ENCODE assay signal across 8 cellular contexts in genomic region chr19:2302319-2303208, GRCh38. TPM values are rescaled to one million over a fixed set of nuclear protein-coding genes. Genes with fewer than 3 reads are reported as not detected.
DNase-seq lines count a peak whose midpoint lies in the region; ATAC-seq, FAIRE-seq and TF ChIP-seq lines count a peak whose summit lies in the region.
"Had no signal": no experiment of that assay in that cellular context is flagged by ENCODE, and none has a peak within 500 bp of the region (broad histone marks: within the 10 kb centered on the region; RNA-seq: fewer than 3 reads in every experiment).

No MANE protein-coding gene starts in this region.

- POLR2A ChIA-PET in IMR-90 (lab: Charles Lee; ENCODE audit: unreplicated experiment) (no interaction called here), endothelial cell of umbilical vein (lab: Charles Lee) (no interaction called here)

- no peak overlapping the region for H3K4me3 Mint-ChIP-seq in neural crest cell

- H4K91ac ChIP-seq in IMR-90 (ENCODE audit: insufficient read depth, low read depth, low read length): no peak overlapping the region

- no peak overlapping the region for H3K18ac ChIP-seq in IMR-90 (ENCODE audit: low read depth, low read length)

- H3K4me3 ChIP-seq in IMR-90 (ENCODE audit: insufficient read depth, low read depth, low read length) (no peak overlapping the region), endothelial cell of umbilical vein (replicated peaks in 1 of 3; ENCODE audit: insufficient read depth in 1 of 3, low read depth in 1 of 3, low read length in 3 of 3) (no peak overlapping the region)

- in situ Hi-C loops in IMR-90 (cut with MboI; ENCODE audit: low sequenced_read_pairs): no loop called here

- no peak overlapping the region for H3K27ac ChIP-seq in IMR-90 (ENCODE audit: insufficient read depth, low read length)
- H3K27ac ChIP-seq in endothelial cell of umbilical vein (ENCODE audit: insufficient read depth, low read depth, low read length): no peak overlapping the region
- H3K27ac ChIP-seq: foreskin keratinocyte had no signal

- peaks cover 28% of the 10 kb centered on the region for H3K27me3 Mint-ChIP-seq in neural crest cell (ENCODE audit: low read depth)

- no peaks in the 10 kb centered on the region for H3K9me3 Mint-ChIP-seq in neural crest cell

- H3K27ac Mint-ChIP-seq in neural crest cell (ENCODE audit: unreplicated experiment): peak overlapping the region; percentile 60

- 33% methylated on average over 33 of the region's 62 CpGs; no CpG with 5 or more reads in 1 of the 2 experiments for WGBS in IMR-90 (ENCODE audit: extremely low coverage in 2 of 2, insufficient read length in 1 of 2), 2 experiments

- CTCF ChIA-PET in IMR-90 (lab: Yijun Ruan, JAX) (interaction anchor here (0.6 kb wide), 1 partner anchor 28 kb away, joined by 5 read pairs; no protein-coding TSS in a partner anchor), endothelial cell of umbilical vein (lab: Charles Lee) (interaction anchor here (0.9 to 1.6 kb wide), 4 partner anchors 11 to 28 kb away, joined by 3 to 4 read pairs (median 3); no protein-coding TSS in a partner anchor)

- no peak for FAIRE-seq in endothelial cell of umbilical vein (lab: Jason Lieb, UNC)

- no peak for TF ChIP-seq CTCF in IMR-90 (conservative IDR thresholded peaks at IDR 0.05; ENCODE audit: low read depth, low read length)
- no peak for TF ChIP-seq CTCF in endothelial cell of umbilical vein (IDR thresholded peaks at IDR 0.05; ENCODE audit: extremely low read depth in 1 of 2, insufficient read depth in 1 of 2, low read depth in 1 of 2, low read length in 2 of 2)
- TF ChIP-seq CTCF in neural crest cell (conservative IDR thresholded peaks at IDR 0.05): no peak

- dilution Hi-C loops in IMR-90 (cut with HindIII; ENCODE audit: low sequenced_read_pairs, unreplicated experiment): no loop called here
- dilution Hi-C loops in endothelial cell of umbilical vein (cut with MboI; ENCODE audit: extremely low pct_ligation_motif_present, low sequenced_read_pairs): no loop called here

- H3K36me3 Mint-ChIP-seq in neural crest cell (ENCODE audit: low read depth): no peaks in the 10 kb centered on the region

- BruUV-seq in IMR-90 (replicated peaks; lab: Mats Ljungman, UMichigan): no TSS peak
- BruUV-seq in endothelial cell of umbilical vein (replicated peaks; lab: Mats Ljungman, UMichigan): no TSS peak

- H3K4me1 Mint-ChIP-seq in neural crest cell: peaks cover 4% of the 10 kb centered on the region

- no peaks in the 10 kb centered on the region for H3K79me2 ChIP-seq in endothelial cell of umbilical vein (ENCODE audit: control insufficient read depth, insufficient read depth, low read length)

- no peak overlapping the region for H2BK5ac ChIP-seq in IMR-90 (ENCODE audit: low read depth, low read length, poor library complexity, severe bottlenecking)

- ATAC-seq in IMR-90 (ENCODE audit: low read depth) (peak; percentile 54), GM21423 (IDR thresholded peaks at IDR 0.05; ENCODE audit: unreplicated experiment) (no peak), HG03196 (IDR thresholded peaks at IDR 0.05; ENCODE audit: unreplicated experiment) (no peak)
- ATAC-seq: foreskin keratinocyte had no signal

- no peak overlapping the region for H3K14ac ChIP-seq in IMR-90 (replicated peaks; ENCODE audit: low read depth, low read length)

- no peak overlapping the region; the same call in 1 of the 2 replicates for H3K4me2 ChIP-seq in IMR-90 (ENCODE audit: low read depth, low read length)
- no peak overlapping the region for H3K4me2 ChIP-seq in endothelial cell of umbilical vein (ENCODE audit: insufficient read depth, low read length)

- H3K27me3 ChIP-seq in IMR-90 (ENCODE audit: control insufficient read depth, insufficient read depth, low read length) (peaks cover 40% of the 10 kb centered on the region), endothelial cell of umbilical vein (ENCODE audit: control insufficient read depth in 2 of 2, insufficient read depth in 2 of 2, low read length in 2 of 2) (peaks cover 7 to 16% of the 10 kb centered on the region in 2 experiments)

- intact Hi-C loops in IMR-90 (cut with micrococcal nuclease) (no loop called here), endothelial cell of umbilical vein (cut with micrococcal nuclease) (no loop called here)

- H2AK9ac ChIP-seq in IMR-90 (replicated peaks; ENCODE audit: low read depth, low read length, poor library complexity): peak overlapping the region; percentile 28

- H3K9ac ChIP-seq in IMR-90 (ENCODE audit: low read depth, low read length) (no peak overlapping the region), endothelial cell of umbilical vein (replicated peaks; ENCODE audit: extremely low read depth, insufficient read depth, low read length) (no peak overlapping the region)

- H3K9me3 ChIP-seq in IMR-90 (ENCODE audit: control insufficient read depth, insufficient read depth, low read length) (no peaks in the 10 kb centered on the region; the same call in 1 of the 2 replicates), endothelial cell of umbilical vein (replicated peaks; ENCODE audit: control insufficient read depth, insufficient read depth, low read length) (no peaks in the 10 kb centered on the region)

- H3K79me1 ChIP-seq in IMR-90 (ENCODE audit: low read depth in 1 of 2, low read length in 2 of 2): no peaks in the 10 kb centered on the region

- peak overlapping the region; percentile 81 for H2AFZ ChIP-seq in IMR-90 (replicated peaks; ENCODE audit: low read length, poor library complexity)
- no peak overlapping the region for H2AFZ ChIP-seq in endothelial cell of umbilical vein (ENCODE audit: low read depth, low read length)

- H2BK120ac ChIP-seq in IMR-90 (ENCODE audit: low read depth, low read length): no peak overlapping the region

- H3K56ac ChIP-seq in IMR-90 (ENCODE audit: extremely low read depth, insufficient read depth, low read length): no peak overlapping the region

- H3K36me3 ChIP-seq in IMR-90 (ENCODE audit: control insufficient read depth, insufficient read depth, low read length): no peaks in the 10 kb centered on the region
- no peaks in the 10 kb centered on the region for H3K36me3 ChIP-seq in endothelial cell of umbilical vein (ENCODE audit: control insufficient read depth in 2 of 2, extremely low read depth in 1 of 2, insufficient read depth in 2 of 2, low read length in 2 of 2)

- TF ChIP-seq POLR2A in IMR-90 (IDR thresholded peaks at IDR 0.05; ENCODE audit: low read depth, low read length): no peak
- TF ChIP-seq POLR2A in endothelial cell of umbilical vein (IDR thresholded peaks at IDR 0.05; ENCODE audit: low read depth, low read length): no peak

- H2BK15ac ChIP-seq in IMR-90 (ENCODE audit: low read depth, low read length): no peak overlapping the region

- H2AK5ac ChIP-seq in IMR-90 (ENCODE audit: low read depth, low read length): no peak overlapping the region

- peaks cover 2% of the 10 kb centered on the region; the same call in 1 of the 2 replicates for H3K4me1 ChIP-seq in IMR-90 (ENCODE audit: control insufficient read depth, insufficient read depth, low read length)
- no peaks in the 10 kb centered on the region for H3K4me1 ChIP-seq in endothelial cell of umbilical vein (ENCODE audit: control insufficient read depth, extremely low read depth, insufficient read depth, low read length)
- H3K4me1 ChIP-seq: foreskin keratinocyte had no signal

- H4K20me1 ChIP-seq in IMR-90 (ENCODE audit: insufficient read depth, low read length) (no peaks in the 10 kb centered on the region), endothelial cell of umbilical vein (replicated peaks; ENCODE audit: control insufficient read depth, extremely low read depth, insufficient read depth, low read length) (no peaks in the 10 kb centered on the region)

- no peak overlapping the region for H3K4ac ChIP-seq in IMR-90 (ENCODE audit: low read depth, low read length)

- no peak for TF ChIP-seq RAD21 in IMR-90 (IDR thresholded peaks at IDR 0.05; ENCODE audit: low read length)

- no peak overlapping the region for H4K5ac ChIP-seq in IMR-90 (ENCODE audit: low read depth, low read length)

- no peak overlapping the region for H2BK20ac ChIP-seq in IMR-90 (ENCODE audit: low read depth, low read length)

- H3K23ac ChIP-seq in IMR-90 (ENCODE audit: low read depth, low read length): no peak overlapping the region

- no peaks in the 10 kb centered on the region for H3K9me1 ChIP-seq in IMR-90 (ENCODE audit: insufficient read depth, low read length)
- H3K9me1 ChIP-seq in endothelial cell of umbilical vein (replicated peaks; ENCODE audit: control insufficient read depth, extremely low read depth, insufficient read depth, low read length): no peaks in the 10 kb centered on the region

- H4K8ac ChIP-seq in IMR-90 (ENCODE audit: low read depth in 2 of 2, low read length in 2 of 2): no peak overlapping the region

- DNase-seq in IMR-90 (peak; percentile 65), endothelial cell of umbilical vein (ENCODE audit: low read depth, low spot score) (peak; percentile 36), neural crest cell (ENCODE audit: low read depth, low spot score) (peak; percentile 37), NCI-H146 treated with DMSO at 0.1 percent for 48 hours (lab: John Stamatoyannopoulos, UW; ENCODE audit: unreplicated experiment) (no peak)
- DNase-seq: foreskin keratinocyte, T-helper 2 cell had no signal

RNA-seq across cellular contexts. Expression of gene LINGO3, which starts 5.4 kb away (rescaled TPM):
- total RNA-seq in IMR-90 (2012; rRNA removed) (not detected in 2 replicates), endothelial cell of umbilical vein (not detected in 2 replicates), neural crest cell (not detected in 2 replicates)
- polyA plus RNA-seq in IMR-90 (2012; rRNA removed) (not detected in 2 replicates), endothelial cell of umbilical vein (not detected in 2 replicates)
- 0.03 TPM in 1 of 2 replicates, not detected in the other for polyA plus RNA-seq in IMR-90 (2012; cell fraction: cytosol; rRNA removed)
- not detected in 2 replicates for polyA plus RNA-seq in IMR-90 (2012; cell fraction: nucleus; rRNA removed; ENCODE audit: low replicate concordance)
- not detected in 2 replicates for polyA plus RNA-seq in endothelial cell of umbilical vein (2011; cell fraction: cytosol; rRNA removed)
- not detected in 2 replicates for polyA plus RNA-seq in endothelial cell of umbilical vein (2011; cell fraction: nucleus; rRNA removed)
- not detected in 2 replicates for polyA plus RNA-seq in endothelial cell of umbilical vein (2012)
- polyA minus RNA-seq in endothelial cell of umbilical vein: not detected in 2 replicates
- not detected for polyA minus RNA-seq in endothelial cell of umbilical vein (2011; cell fraction: cytosol; rRNA and poly(A)+ RNA removed)
- polyA minus RNA-seq in endothelial cell of umbilical vein (2011; cell fraction: nucleus; rRNA and poly(A)+ RNA removed): not detected in 2 replicates
- total RNA-seq: foreskin keratinocyte had no signal
- polyA plus RNA-seq: foreskin keratinocyte had no signal

RNA-seq across cellular contexts. Expression of gene PEAK3, which starts 20.6 kb away (rescaled TPM):
- total RNA-seq in IMR-90 (2012; rRNA removed) (under 0.01 TPM in 1 of 2 replicates, not detected in the other), endothelial cell of umbilical vein (not detected in 2 replicates), neural crest cell (not detected in 2 replicates)
- polyA plus RNA-seq in IMR-90 (2012; rRNA removed) (0.09 and 0.19 TPM in 2 replicates), endothelial cell of umbilical vein (0.03 TPM in 1 of 2 replicates, not detected in the other)
- 0.09 and 0.15 TPM in 2 replicates for polyA plus RNA-seq in IMR-90 (2012; cell fraction: cytosol; rRNA removed)
- polyA plus RNA-seq in IMR-90 (2012; cell fraction: nucleus; rRNA removed; ENCODE audit: low replicate concordance): 0.14 TPM in 1 of 2 replicates, not detected in the other
- polyA plus RNA-seq in endothelial cell of umbilical vein (2011; cell fraction: cytosol; rRNA removed): not detected in 2 replicates
- polyA plus RNA-seq in endothelial cell of umbilical vein (2011; cell fraction: nucleus; rRNA removed): not detected in 2 replicates
- polyA plus RNA-seq in endothelial cell of umbilical vein (2012): not detected in 2 replicates
- polyA minus RNA-seq in endothelial cell of umbilical vein: not detected in 2 replicates
- polyA minus RNA-seq in endothelial cell of umbilical vein (2011; cell fraction: cytosol; rRNA and poly(A)+ RNA removed): not detected
- not detected in 2 replicates for polyA minus RNA-seq in endothelial cell of umbilical vein (2011; cell fraction: nucleus; rRNA and poly(A)+ RNA removed)
- total RNA-seq: foreskin keratinocyte had no signal
- polyA plus RNA-seq: foreskin keratinocyte had no signal

RNA-seq across cellular contexts. Expression of gene LSM7, which starts 25.8 kb away (rescaled TPM):
- total RNA-seq in IMR-90 (2012; rRNA removed) (145 and 200 TPM in 2 replicates), endothelial cell of umbilical vein (124 and 131 TPM in 2 replicates), neural crest cell (191 and 198 TPM in 2 replicates)
- polyA plus RNA-seq in IMR-90 (2012; rRNA removed) (544 and 708 TPM in 2 replicates), endothelial cell of umbilical vein (673 and 777 TPM in 2 replicates)
- polyA plus RNA-seq in IMR-90 (2012; cell fraction: cytosol; rRNA removed): 747 and 763 TPM in 2 replicates
- 274 and 317 TPM in 2 replicates for polyA plus RNA-seq in IMR-90 (2012; cell fraction: nucleus; rRNA removed; ENCODE audit: low replicate concordance)
- polyA plus RNA-seq in endothelial cell of umbilical vein (2011; cell fraction: cytosol; rRNA removed): 801 and 870 TPM in 2 replicates
- polyA plus RNA-seq in endothelial cell of umbilical vein (2011; cell fraction: nucleus; rRNA removed): 195 and 232 TPM in 2 replicates
- 200 and 280 TPM in 2 replicates for polyA plus RNA-seq in endothelial cell of umbilical vein (2012)
- polyA minus RNA-seq in endothelial cell of umbilical vein: 49.3 and 58.7 TPM in 2 replicates
- polyA minus RNA-seq in endothelial cell of umbilical vein (2011; cell fraction: cytosol; rRNA and poly(A)+ RNA removed): 47.5 TPM
- polyA minus RNA-seq in endothelial cell of umbilical vein (2011; cell fraction: nucleus; rRNA and poly(A)+ RNA removed): 17.0 and 26.4 TPM in 2 replicates

RNA-seq across cellular contexts. Expression of gene SPPL2B, which starts 25.9 kb away (rescaled TPM):
- total RNA-seq in IMR-90 (2012; rRNA removed) (3.4 and 4.2 TPM in 2 replicates), endothelial cell of umbilical vein (59.8 and 62.7 TPM in 2 replicates), neural crest cell (117 and 119 TPM in 2 replicates)
- polyA plus RNA-seq in IMR-90 (2012; rRNA removed) (45.7 and 52.0 TPM in 2 replicates), endothelial cell of umbilical vein (60.7 and 72.8 TPM in 2 replicates)
- polyA plus RNA-seq in IMR-90 (2012; cell fraction: cytosol; rRNA removed): 25.9 and 36.5 TPM in 2 replicates
- polyA plus RNA-seq in IMR-90 (2012; cell fraction: nucleus; rRNA removed; ENCODE audit: low replicate concordance): 327 and 736 TPM in 2 replicates
- polyA plus RNA-seq in endothelial cell of umbilical vein (2011; cell fraction: cytosol; rRNA removed): 15.3 and 22.6 TPM in 2 replicates
- polyA plus RNA-seq in endothelial cell of umbilical vein (2011; cell fraction: nucleus; rRNA removed): 221 and 251 TPM in 2 replicates
- polyA plus RNA-seq in endothelial cell of umbilical vein (2012): 37.3 and 49.5 TPM in 2 replicates
- polyA minus RNA-seq in endothelial cell of umbilical vein: 32.8 and 38.7 TPM in 2 replicates
- 19.5 TPM for polyA minus RNA-seq in endothelial cell of umbilical vein (2011; cell fraction: cytosol; rRNA and poly(A)+ RNA removed)
- 22.4 and 51.8 TPM in 2 replicates for polyA minus RNA-seq in endothelial cell of umbilical vein (2011; cell fraction: nucleus; rRNA and poly(A)+ RNA removed)

RNA-seq across cellular contexts. Expression of gene JSRP1, which starts 46.3 kb away (rescaled TPM):
- total RNA-seq in IMR-90 (2012; rRNA removed) (not detected in 2 replicates), endothelial cell of umbilical vein (not detected in 2 replicates), neural crest cell (0.40 and 0.71 TPM in 2 replicates)
- polyA plus RNA-seq in IMR-90 (2012; rRNA removed) (not detected in 2 replicates), endothelial cell of umbilical vein (not detected in 2 replicates)
- 0.07 and 0.18 TPM in 2 replicates for polyA plus RNA-seq in IMR-90 (2012; cell fraction: cytosol; rRNA removed)
- polyA plus RNA-seq in IMR-90 (2012; cell fraction: nucleus; rRNA removed; ENCODE audit: low replicate concordance): 0.62 and 0.78 TPM in 2 replicates
- not detected in 2 replicates for polyA plus RNA-seq in endothelial cell of umbilical vein (2011; cell fraction: cytosol; rRNA removed)
- not detected in 2 replicates for polyA plus RNA-seq in endothelial cell of umbilical vein (2011; cell fraction: nucleus; rRNA removed)
- polyA plus RNA-seq in endothelial cell of umbilical vein (2012): 0.21 TPM in 1 of 2 replicates, not detected in the other
- not detected in 2 replicates for polyA minus RNA-seq in endothelial cell of umbilical vein
- polyA minus RNA-seq in endothelial cell of umbilical vein (2011; cell fraction: cytosol; rRNA and poly(A)+ RNA removed): not detected
- not detected in 2 replicates for polyA minus RNA-seq in endothelial cell of umbilical vein (2011; cell fraction: nucleus; rRNA and poly(A)+ RNA removed)
- total RNA-seq: foreskin keratinocyte had no signal
